2 cellular contexts compared by ENCODE assay signal in the genomic region with DNA sequence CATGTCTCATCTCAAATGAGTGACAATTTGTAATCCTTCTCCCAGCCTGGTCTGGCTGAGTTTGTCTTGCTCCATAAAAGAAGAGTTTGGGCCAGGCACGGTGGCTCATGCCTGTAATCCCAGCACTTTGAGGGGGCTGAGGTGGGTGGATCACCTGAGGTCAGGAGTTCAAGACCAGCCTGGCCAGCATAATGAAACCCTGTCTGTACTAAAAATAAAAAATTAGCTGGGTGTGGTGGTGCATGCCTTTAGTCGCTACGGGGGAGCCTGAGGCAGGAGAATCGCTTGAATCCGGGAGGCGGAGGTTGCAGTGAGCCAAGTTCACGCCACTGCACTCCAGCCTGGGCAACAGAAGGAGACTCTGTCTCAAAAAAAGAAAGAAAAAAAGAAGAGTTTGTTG. TPM values are rescaled to one million over a fixed set of nuclear protein-coding genes. Genes with fewer than 3 reads are reported as not detected.
"Had no signal": no experiment of that assay in that cellular context is flagged by ENCODE, and none has a peak within 500 bp of the region (broad histone marks: within the 10 kb centered on the region; RNA-seq: fewer than 3 reads in every experiment).

No MANE protein-coding gene starts in this region.

RNA-seq across cellular contexts. Expression of a gene that starts 15.8 kb away (rescaled TPM):
- total RNA-seq: IMR-90 had no signal
- polyA plus RNA-seq: IgD-negative memory B cell, IMR-90 had no signal
